Comparison of ENCODE assay signal across 2 cellular contexts in the genomic region with DNA sequence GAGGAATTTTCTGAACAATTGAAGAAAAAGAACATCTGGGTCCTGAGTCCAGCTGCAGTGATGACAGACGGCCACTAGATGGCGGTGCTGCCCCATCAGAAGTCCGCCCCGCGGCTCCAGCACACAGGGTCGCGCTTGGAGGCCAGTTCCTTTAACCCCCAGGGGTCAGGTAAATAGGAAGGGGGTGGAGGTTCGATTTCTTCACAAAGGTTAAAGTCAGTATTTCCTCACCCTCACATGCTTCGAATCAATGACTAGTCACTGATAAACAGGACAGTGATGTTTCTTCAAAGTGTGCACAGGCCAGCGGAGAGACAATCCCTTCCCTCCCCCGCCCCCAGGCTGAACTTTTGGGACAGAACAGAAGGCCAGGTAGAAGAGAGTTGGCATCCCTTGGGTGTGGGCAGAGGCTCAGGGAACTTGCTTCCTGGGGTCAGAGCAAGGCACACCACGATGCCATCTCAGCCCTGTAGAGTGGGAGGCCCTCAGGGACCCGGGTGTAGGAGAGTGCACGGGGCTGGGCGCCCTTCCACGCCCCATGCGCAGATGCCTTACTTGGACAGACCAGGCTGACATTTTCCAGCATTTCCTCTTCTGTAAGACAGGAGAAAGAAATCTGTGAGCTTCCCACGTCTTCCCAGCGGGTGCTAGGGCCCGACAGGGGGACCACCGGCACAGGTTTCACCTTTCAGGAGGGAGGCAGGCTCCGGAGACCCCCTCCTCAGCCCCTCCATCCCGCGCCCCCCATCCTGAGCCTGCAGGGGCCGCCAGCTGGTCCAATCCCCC.
TF ChIP-seq lines count a peak whose summit lies in the region.

No MANE protein-coding gene starts in this region.

TF ChIP-seq in HEK293T, 16 proteins besides CTCF, POLR2A, EP300 and RAD21 (continued from another document):
- TF ChIP-seq FOXM1 (IDR thresholded peaks at IDR 0.05; ENCODE audit: borderline replicate concordance) (no peak), SUZ12 (IDR thresholded peaks at IDR 0.05) (no peak), TARDBP (IDR thresholded peaks at IDR 0.05) (no peak), NFRKB (IDR thresholded peaks at IDR 0.05) (no peak), FOXA1 (IDR thresholded peaks at IDR 0.05) (no peak)

TF ChIP-seq in HepG2, 621 proteins besides CTCF, POLR2A, EP300 and RAD21 (continued from another document and continues in another):
- TF ChIP-seq, protein P1, sequence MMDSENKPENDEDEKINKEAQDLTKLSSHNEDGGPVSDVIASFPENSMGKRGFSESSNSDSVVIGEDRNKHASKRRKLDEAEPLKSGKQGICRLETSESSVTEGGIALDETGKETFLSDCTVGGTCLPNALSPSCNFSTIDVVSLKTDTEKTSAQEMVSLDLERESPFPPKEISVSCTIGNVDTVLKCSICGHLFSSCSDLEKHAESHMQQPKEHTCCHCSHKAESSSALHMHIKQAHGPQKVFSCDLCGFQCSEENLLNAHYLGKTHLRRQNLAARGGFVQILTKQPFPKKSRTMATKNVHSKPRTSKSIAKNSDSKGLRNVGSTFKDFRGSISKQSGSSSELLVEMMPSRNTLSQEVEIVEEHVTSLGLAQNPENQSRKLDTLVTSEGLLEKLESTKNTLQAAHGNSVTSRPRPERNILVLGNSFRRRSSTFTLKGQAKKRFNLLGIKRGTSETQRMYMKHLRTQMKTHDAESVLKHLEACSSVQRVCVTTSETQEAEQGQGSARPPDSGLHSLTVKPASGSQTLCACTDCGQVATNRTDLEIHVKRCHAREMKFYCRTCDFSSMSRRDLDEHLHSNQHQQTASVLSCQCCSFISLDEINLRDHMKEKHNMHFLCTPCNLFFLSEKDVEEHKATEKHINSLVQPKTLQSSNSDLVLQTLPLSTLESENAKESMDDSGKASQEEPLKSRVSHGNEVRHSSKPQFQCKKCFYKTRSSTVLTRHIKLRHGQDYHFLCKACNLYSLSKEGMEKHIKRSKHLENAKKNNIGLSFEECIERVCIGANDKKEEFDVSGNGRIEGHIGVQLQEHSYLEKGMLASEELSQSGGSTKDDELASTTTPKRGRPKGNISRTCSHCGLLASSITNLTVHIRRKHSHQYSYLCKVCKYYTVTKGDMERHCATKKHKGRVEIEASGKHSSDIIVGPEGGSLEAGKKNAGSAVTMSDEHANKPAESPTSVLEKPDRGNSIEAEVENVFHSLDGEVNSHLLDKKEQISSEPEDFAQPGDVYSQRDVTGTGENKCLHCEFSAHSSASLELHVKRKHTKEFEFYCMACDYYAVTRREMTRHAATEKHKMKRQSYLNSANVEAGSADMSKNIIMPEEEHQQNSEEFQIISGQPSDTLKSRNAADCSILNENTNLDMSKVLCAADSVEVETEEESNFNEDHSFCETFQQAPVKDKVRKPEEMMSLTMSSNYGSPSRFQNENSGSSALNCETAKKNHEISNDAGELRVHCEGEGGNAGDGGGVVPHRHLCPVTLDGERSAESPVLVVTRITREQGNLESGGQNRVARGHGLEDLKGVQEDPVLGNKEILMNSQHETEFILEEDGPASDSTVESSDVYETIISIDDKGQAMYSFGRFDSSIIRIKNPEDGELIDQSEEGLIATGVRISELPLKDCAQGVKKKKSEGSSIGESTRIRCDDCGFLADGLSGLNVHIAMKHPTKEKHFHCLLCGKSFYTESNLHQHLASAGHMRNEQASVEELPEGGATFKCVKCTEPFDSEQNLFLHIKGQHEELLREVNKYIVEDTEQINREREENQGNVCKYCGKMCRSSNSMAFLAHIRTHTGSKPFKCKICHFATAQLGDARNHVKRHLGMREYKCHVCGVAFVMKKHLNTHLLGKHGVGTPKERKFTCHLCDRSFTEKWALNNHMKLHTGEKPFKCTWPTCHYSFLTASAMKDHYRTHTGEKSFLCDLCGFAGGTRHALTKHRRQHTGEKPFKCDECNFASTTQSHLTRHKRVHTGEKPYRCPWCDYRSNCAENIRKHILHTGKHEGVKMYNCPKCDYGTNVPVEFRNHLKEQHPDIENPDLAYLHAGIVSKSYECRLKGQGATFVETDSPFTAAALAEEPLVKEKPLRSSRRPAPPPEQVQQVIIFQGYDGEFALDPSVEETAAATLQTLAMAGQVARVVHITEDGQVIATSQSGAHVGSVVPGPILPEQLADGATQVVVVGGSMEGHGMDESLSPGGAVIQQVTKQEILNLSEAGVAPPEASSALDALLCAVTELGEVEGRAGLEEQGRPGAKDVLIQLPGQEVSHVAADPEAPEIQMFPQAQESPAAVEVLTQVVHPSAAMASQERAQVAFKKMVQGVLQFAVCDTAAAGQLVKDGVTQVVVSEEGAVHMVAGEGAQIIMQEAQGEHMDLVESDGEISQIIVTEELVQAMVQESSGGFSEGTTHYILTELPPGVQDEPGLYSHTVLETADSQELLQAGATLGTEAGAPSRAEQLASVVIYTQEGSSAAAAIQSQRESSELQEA (CRISPR knock-in tag; IDR thresholded peaks at IDR 0.05; ENCODE audit: not compliant biosample characterization), result no peak
- TF ChIP-seq HDAC2 (CRISPR knock-in tag; IDR thresholded peaks at IDR 0.05) (peak; percentile 99), SPEN (CRISPR knock-in tag; IDR thresholded peaks at IDR 0.05; ENCODE audit: low read depth) (peak; percentile 94; the same call in 1 of the 2 replicates), KDM5B (CRISPR knock-in tag; IDR thresholded peaks at IDR 0.05; ENCODE audit: borderline replicate concordance) (peak; percentile 62), MYC (CRISPR knock-in tag; IDR thresholded peaks at IDR 0.05; ENCODE audit: borderline replicate concordance) (peak; percentile 64; the same call in 1 of the 2 replicates), PHF21A (CRISPR knock-in tag; IDR thresholded peaks at IDR 0.05) (peak; percentile 89), ERF (CRISPR knock-in tag; IDR thresholded peaks at IDR 0.05) (peak; percentile 100), NR2C2 (CRISPR knock-in tag; IDR thresholded peaks at IDR 0.05; ENCODE audit: borderline replicate concordance) (peak; percentile 95), ZNF17 (CRISPR knock-in tag; IDR thresholded peaks at IDR 0.05) (no peak), IKZF1 (IDR thresholded peaks at IDR 0.05) (no peak), ZNF350 (CRISPR knock-in tag; IDR thresholded peaks at IDR 0.05; ENCODE audit: borderline replicate concordance, low read depth) (peak; percentile 92), ZNF34 (CRISPR knock-in tag; IDR thresholded peaks at IDR 0.05; ENCODE audit: borderline replicate concordance) (no peak; the same call in 1 of the 2 replicates), JARID2 (CRISPR knock-in tag; IDR thresholded peaks at IDR 0.05; ENCODE audit: insufficient replicate concordance) (peak; percentile 75), SMAD9 (CRISPR knock-in tag; IDR thresholded peaks at IDR 0.05) (peak; percentile 49; the same call in 1 of the 2 replicates), KLF12 (CRISPR knock-in tag; IDR thresholded peaks at IDR 0.05; ENCODE audit: borderline replicate concordance) (no peak), FLYWCH1 (CRISPR knock-in tag; IDR thresholded peaks at IDR 0.05) (no peak), FOXJ3 (CRISPR knock-in tag; IDR thresholded peaks at IDR 0.05; ENCODE audit: borderline replicate concordance) (peak; percentile 97), ZNF589 (CRISPR knock-in tag; conservative IDR thresholded peaks at IDR 0.05) (peak; percentile 91), ZNF660 (CRISPR knock-in tag; IDR thresholded peaks at IDR 0.05; ENCODE audit: borderline replicate concordance, low read depth) (0 out of 2 replicates have a peak, but pooled peaks have one; percentile 78), ZNF234 (CRISPR knock-in tag; conservative IDR thresholded peaks at IDR 0.05) (peak; percentile 89; the same call in 1 of the 2 replicates), POLR2AphosphoS5 (IDR thresholded peaks at IDR 0.05; ENCODE audit: low read depth, low read length) (peak; percentile 88), ZNF264 (CRISPR knock-in tag; IDR thresholded peaks at IDR 0.05) (peak; percentile 63), SIN3A (IDR thresholded peaks at IDR 0.05; ENCODE audit: borderline replicate concordance, low read depth, low read length) (peak; percentile 95), EED (CRISPR knock-in tag; IDR thresholded peaks at IDR 0.05) (peak; percentile 76), MEIS1 (CRISPR knock-in tag; IDR thresholded peaks at IDR 0.05; ENCODE audit: borderline replicate concordance) (peak; percentile 72; the same call in 1 of the 2 replicates), ZZZ3 (CRISPR knock-in tag; IDR thresholded peaks at IDR 0.05; ENCODE audit: borderline replicate concordance) (peak; percentile 69; the same call in 1 of the 2 replicates)
- TF ChIP-seq, protein P2, sequence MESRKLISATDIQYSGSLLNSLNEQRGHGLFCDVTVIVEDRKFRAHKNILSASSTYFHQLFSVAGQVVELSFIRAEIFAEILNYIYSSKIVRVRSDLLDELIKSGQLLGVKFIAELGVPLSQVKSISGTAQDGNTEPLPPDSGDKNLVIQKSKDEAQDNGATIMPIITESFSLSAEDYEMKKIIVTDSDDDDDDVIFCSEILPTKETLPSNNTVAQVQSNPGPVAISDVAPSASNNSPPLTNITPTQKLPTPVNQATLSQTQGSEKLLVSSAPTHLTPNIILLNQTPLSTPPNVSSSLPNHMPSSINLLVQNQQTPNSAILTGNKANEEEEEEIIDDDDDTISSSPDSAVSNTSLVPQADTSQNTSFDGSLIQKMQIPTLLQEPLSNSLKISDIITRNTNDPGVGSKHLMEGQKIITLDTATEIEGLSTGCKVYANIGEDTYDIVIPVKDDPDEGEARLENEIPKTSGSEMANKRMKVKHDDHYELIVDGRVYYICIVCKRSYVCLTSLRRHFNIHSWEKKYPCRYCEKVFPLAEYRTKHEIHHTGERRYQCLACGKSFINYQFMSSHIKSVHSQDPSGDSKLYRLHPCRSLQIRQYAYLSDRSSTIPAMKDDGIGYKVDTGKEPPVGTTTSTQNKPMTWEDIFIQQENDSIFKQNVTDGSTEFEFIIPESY (CRISPR knock-in tag; IDR thresholded peaks at IDR 0.05), result peak; percentile 75
- TF ChIP-seq, protein P3, sequence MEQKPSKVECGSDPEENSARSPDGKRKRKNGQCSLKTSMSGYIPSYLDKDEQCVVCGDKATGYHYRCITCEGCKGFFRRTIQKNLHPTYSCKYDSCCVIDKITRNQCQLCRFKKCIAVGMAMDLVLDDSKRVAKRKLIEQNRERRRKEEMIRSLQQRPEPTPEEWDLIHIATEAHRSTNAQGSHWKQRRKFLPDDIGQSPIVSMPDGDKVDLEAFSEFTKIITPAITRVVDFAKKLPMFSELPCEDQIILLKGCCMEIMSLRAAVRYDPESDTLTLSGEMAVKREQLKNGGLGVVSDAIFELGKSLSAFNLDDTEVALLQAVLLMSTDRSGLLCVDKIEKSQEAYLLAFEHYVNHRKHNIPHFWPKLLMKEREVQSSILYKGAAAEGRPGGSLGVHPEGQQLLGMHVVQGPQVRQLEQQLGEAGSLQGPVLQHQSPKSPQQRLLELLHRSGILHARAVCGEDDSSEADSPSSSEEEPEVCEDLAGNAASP (CRISPR knock-in tag; IDR thresholded peaks at IDR 0.05; ENCODE audit: borderline replicate concordance), result peak; percentile 96
- TF ChIP-seq, protein P4, sequence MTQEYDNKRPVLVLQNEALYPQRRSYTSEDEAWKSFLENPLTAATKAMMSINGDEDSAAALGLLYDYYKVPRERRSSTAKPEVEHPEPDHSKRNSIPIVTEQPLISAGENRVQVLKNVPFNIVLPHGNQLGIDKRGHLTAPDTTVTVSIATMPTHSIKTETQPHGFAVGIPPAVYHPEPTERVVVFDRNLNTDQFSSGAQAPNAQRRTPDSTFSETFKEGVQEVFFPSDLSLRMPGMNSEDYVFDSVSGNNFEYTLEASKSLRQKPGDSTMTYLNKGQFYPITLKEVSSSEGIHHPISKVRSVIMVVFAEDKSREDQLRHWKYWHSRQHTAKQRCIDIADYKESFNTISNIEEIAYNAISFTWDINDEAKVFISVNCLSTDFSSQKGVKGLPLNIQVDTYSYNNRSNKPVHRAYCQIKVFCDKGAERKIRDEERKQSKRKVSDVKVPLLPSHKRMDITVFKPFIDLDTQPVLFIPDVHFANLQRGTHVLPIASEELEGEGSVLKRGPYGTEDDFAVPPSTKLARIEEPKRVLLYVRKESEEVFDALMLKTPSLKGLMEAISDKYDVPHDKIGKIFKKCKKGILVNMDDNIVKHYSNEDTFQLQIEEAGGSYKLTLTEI (CRISPR knock-in tag; conservative IDR thresholded peaks at IDR 0.05), result 0 out of 2 replicates have a peak, but pooled peaks have one; percentile 11
- TF ChIP-seq, protein P5, sequence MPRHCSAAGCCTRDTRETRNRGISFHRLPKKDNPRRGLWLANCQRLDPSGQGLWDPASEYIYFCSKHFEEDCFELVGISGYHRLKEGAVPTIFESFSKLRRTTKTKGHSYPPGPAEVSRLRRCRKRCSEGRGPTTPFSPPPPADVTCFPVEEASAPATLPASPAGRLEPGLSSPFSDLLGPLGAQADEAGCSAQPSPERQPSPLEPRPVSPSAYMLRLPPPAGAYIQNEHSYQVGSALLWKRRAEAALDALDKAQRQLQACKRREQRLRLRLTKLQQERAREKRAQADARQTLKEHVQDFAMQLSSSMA (CRISPR knock-in tag; IDR thresholded peaks at IDR 0.05), result peak; percentile 71; the same call in 1 of the 2 replicates
- TF ChIP-seq, protein P6, sequence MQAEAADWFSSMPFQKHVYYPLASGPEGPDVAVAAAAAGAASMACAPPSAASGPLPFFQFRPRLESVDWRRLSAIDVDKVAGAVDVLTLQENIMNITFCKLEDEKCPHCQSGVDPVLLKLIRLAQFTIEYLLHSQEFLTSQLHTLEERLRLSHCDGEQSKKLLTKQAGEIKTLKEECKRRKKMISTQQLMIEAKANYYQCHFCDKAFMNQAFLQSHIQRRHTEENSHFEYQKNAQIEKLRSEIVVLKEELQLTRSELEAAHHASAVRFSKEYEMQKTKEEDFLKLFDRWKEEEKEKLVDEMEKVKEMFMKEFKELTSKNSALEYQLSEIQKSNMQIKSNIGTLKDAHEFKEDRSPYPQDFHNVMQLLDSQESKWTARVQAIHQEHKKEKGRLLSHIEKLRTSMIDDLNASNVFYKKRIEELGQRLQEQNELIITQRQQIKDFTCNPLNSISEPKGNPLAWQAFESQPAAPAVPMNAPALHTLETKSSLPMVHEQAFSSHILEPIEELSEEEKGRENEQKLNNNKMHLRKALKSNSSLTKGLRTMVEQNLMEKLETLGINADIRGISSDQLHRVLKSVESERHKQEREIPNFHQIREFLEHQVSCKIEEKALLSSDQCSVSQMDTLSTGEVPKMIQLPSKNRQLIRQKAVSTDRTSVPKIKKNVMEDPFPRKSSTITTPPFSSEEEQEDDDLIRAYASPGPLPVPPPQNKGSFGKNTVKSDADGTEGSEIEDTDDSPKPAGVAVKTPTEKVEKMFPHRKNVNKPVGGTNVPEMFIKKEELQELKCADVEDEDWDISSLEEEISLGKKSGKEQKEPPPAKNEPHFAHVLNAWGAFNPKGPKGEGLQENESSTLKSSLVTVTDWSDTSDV (CRISPR knock-in tag; IDR thresholded peaks at IDR 0.05), result no peak
